In genomic region chr15:31372635-31373091, GRCh38 we compare ENCODE assay signal across 9 cellular contexts. TPM values are rescaled to one million over a fixed set of nuclear protein-coding genes. Genes with fewer than 3 reads are reported as not detected.
A peak's percentile ranks its signal among the peaks of the same experiment; 100 is the strongest.
DNase-seq lines count a peak whose midpoint lies in the region; ATAC-seq, FAIRE-seq and TF ChIP-seq lines count a peak whose summit lies in the region.
"Had no signal": no experiment of that assay in that cellular context is flagged by ENCODE, and none has a peak within 500 bp of the region (broad histone marks: within the 10 kb centered on the region; RNA-seq: fewer than 3 reads in every experiment).

No MANE protein-coding gene starts in this region.

- H3K4me3 ChIP-seq in BE2C (ENCODE audit: low read depth, low read length) (no peak overlapping the region), fibroblast of lung (replicated peaks in 1 of 4; ENCODE audit: control extremely low read depth in 1 of 4, insufficient read depth in 1 of 4, low read depth in 3 of 4, low read length in 4 of 4) (no peak overlapping the region)

- H3K4me1 ChIP-seq in BE2C: peaks cover 46% of the 10 kb centered on the region
- H3K4me1 ChIP-seq in fibroblast of lung (ENCODE audit: control insufficient read depth, extremely low read depth, insufficient read depth, low read length): peaks cover 5% of the 10 kb centered on the region

- TF ChIP-seq POLR2A in H54 (IDR thresholded peaks at IDR 0.05; ENCODE audit: low read depth, low read length): no peak

- H3K4me3 Mint-ChIP-seq in neural crest cell: peak overlapping the region; percentile 50

- ATAC-seq in HG02642 (IDR thresholded peaks at IDR 0.05; ENCODE audit: poor library complexity, unreplicated experiment): no peak
- ATAC-seq in GM19395 (IDR thresholded peaks at IDR 0.05; ENCODE audit: unreplicated experiment): no peak
- no peak for ATAC-seq in GM19455 (IDR thresholded peaks at IDR 0.05; ENCODE audit: unreplicated experiment)

- no peaks in the 10 kb centered on the region for H4K20me1 ChIP-seq in fibroblast of lung (ENCODE audit: control insufficient read depth, extremely low read depth, insufficient read depth, low read length)

- H3K36me3 Mint-ChIP-seq in neural crest cell (ENCODE audit: low read depth): peaks cover 13% of the 10 kb centered on the region

- H3K9me3 Mint-ChIP-seq in neural crest cell: no peaks in the 10 kb centered on the region

- no peaks in the 10 kb centered on the region for H3K27me3 Mint-ChIP-seq in neural crest cell (ENCODE audit: low read depth)

- H3K27ac Mint-ChIP-seq in neural crest cell (ENCODE audit: unreplicated experiment): peak overlapping the region; percentile 86

- H3K9me3 ChIP-seq in BE2C: no peaks in the 10 kb centered on the region
- no peaks in the 10 kb centered on the region for H3K9me3 ChIP-seq in fibroblast of lung (ENCODE audit: control insufficient read depth, insufficient read depth, low read depth, low read length)

- DNase-seq in BE2C (peak; percentile 98), NCI-H69 (lab: John Stamatoyannopoulos, UW) (peak; percentile 86), fibroblast of lung (ENCODE audit: low read depth in 2 of 2) (peak; percentile 62 to 86), neural crest cell (ENCODE audit: low read depth, low spot score) (peak; percentile 47), H54 (ENCODE audit: insufficient read length, low spot score) (no peak)
- DNase-seq: MM.1S had no signal

- H2AFZ ChIP-seq in fibroblast of lung (ENCODE audit: low read length): no peak overlapping the region

- TF ChIP-seq CTCF in BE2C (IDR thresholded peaks at IDR 0.05; ENCODE audit: low read depth, low read length) (no peak), fibroblast of lung (conservative IDR thresholded peaks at IDR 0.05 in 1 of 2, IDR thresholded peaks at IDR 0.05 in 1 of 2; ENCODE audit: low read depth in 1 of 2, low read length in 2 of 2) (no peak), neural crest cell (conservative IDR thresholded peaks at IDR 0.05) (no peak)

- H3K4me2 ChIP-seq in fibroblast of lung (ENCODE audit: extremely low read depth, insufficient read depth, low read length): no peak overlapping the region

- H3K79me2 ChIP-seq in fibroblast of lung (ENCODE audit: control insufficient read depth, insufficient read depth, low read length): peaks cover 12% of the 10 kb centered on the region

- peaks cover 19% of the 10 kb centered on the region for H3K4me1 Mint-ChIP-seq in neural crest cell

- H3K9ac ChIP-seq in fibroblast of lung (ENCODE audit: insufficient read depth, low read length): no peak overlapping the region

- no peak for FAIRE-seq in H54 (lab: Jason Lieb, UNC)

- H3K36me3 ChIP-seq in BE2C: peaks cover 36% of the 10 kb centered on the region
- peaks cover 4% of the 10 kb centered on the region for H3K36me3 ChIP-seq in fibroblast of lung (ENCODE audit: control insufficient read depth, insufficient read depth, low read length)

- peak overlapping the region; percentile 39 for H3K27ac ChIP-seq in fibroblast of lung (ENCODE audit: insufficient read depth, low read length)

- no peaks in the 10 kb centered on the region for H3K27me3 ChIP-seq in BE2C
- no peaks in the 10 kb centered on the region for H3K27me3 ChIP-seq in fibroblast of lung (ENCODE audit: control insufficient read depth, insufficient read depth, low read length)

RNA-seq across cellular contexts. Expression of gene KLF13, which starts 46.0 kb away (rescaled TPM):
- 88.9 TPM for polyA plus RNA-seq in BE2C (2012; ENCODE audit: insufficient read depth, insufficient read length, low read depth)
- 28.5 and 39.6 TPM in 2 replicates for total RNA-seq in fibroblast of lung
- polyA plus RNA-seq in fibroblast of lung: 29.5 and 42.9 TPM in 2 replicates
- 43.9 and 48.6 TPM in 2 replicates for polyA plus RNA-seq in fibroblast of lung (2012)
- polyA minus RNA-seq in fibroblast of lung (ENCODE audit: low replicate concordance): 50.3 and 57.3 TPM in 2 replicates
- 43.3 and 44.6 TPM in 2 replicates for total RNA-seq in neural crest cell
